In the genomic region with DNA sequence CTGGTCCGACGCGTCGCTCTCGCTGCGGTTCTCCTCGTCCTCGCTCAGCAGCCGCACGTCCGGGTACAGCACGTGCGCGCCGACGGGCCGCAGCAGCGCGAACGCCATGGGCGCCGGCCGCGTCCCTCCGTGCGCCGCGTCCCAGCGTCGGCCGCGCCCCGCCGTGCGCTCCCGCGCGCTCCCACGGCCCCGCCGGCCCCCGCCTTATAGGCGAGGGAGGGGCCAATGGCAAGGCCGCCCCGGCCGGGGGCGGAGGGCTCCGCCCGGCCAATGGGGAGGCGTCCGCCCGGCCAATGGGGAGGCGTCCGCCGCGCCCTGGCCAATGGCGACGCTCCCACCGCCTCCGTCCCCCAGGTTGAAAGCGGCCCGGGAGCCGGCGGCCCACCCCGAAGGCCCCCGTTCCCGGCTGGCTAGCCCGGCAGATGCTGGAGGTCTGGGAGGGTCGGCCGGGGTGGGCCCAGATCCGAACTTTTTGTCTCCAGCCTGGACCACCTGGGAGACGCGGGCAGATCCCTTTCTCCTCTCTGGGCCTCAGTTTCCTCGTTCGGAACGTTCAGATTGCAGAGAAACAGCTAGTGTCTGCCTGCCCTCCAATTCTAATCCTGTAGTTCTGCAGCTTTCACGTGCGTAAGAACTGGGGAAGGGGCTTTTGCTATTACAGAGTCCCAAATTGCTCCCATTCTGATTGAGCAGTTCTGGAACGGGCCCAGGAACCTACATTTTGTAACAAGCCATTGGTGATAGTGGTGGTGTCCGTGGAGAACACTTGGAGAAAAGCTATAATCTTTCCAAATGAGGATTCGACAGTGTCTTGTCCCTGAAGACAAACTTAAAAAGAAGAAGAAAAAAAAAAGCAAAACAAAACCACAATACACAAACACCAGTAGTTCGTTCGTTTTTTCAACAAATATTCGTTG, we compare ENCODE assay signal across 10 cellular contexts. TPM values are rescaled to one million over a fixed set of nuclear protein-coding genes. Genes with fewer than 3 reads are reported as not detected.
A peak's percentile ranks its signal among the peaks of the same experiment; 100 is the strongest.
DNase-seq lines count a peak whose midpoint lies in the region; ATAC-seq lines count a peak whose summit lies in the region.
"Had no signal": no experiment of that assay in that cellular context is flagged by ENCODE, and none has a peak within 500 bp of the region (broad histone marks: within the 10 kb centered on the region; RNA-seq: fewer than 3 reads in every experiment).

A gene with protein sequence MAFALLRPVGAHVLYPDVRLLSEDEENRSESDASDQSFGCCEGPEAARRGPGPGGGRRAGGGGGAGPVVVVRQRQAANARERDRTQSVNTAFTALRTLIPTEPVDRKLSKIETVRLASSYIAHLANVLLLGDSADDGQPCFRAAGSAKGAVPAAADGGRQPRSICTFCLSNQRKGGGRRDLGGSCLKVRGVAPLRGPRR (minus strand): TSS at position 180 of the 917 bp plus-strand sequence. CDS start 72 bp downstream, at position 108.

- no peak within 1 kb of the TSS for H2AFZ ChIP-seq in Karpas-422 (ENCODE audit: low read length)
- H2AFZ ChIP-seq: PC-9 had no signal

- H3K9ac ChIP-seq in iPS-20b (ENCODE audit: low read depth, low read length) = no peak within 1 kb of the TSS
- H3K9ac ChIP-seq in Karpas-422 (ENCODE audit: low read length) = no peak within 1 kb of the TSS

- no peaks in the 10 kb centered on the region for H3K9me2 ChIP-seq in Karpas-422 (replicated peaks; ENCODE audit: insufficient read depth, low read length)

- DNase-seq in Right ventricle myocardium inferior (ENCODE audit: missing footprints) (peak; percentile 76), cardiac septum (ENCODE audit: low spot score) (no peak), Karpas-422 (no peak), T-helper 1 cell (no peak)
- DNase-seq: DND-41 had no signal

- H3K27me3 ChIP-seq in iPS-20b (ENCODE audit: insufficient read depth, low read length) (peaks cover 57% of the 10 kb centered on the region), Karpas-422 (ENCODE audit: low read length) (no peaks in the 10 kb centered on the region)

- H4K20me1 ChIP-seq in Karpas-422 (ENCODE audit: insufficient read depth, low read depth, low read length) = no peaks in the 10 kb centered on the region

- peaks cover 14% of the 10 kb centered on the region; the same call in 1 of the 2 replicates for H3K4me1 ChIP-seq in iPS-20b (ENCODE audit: insufficient read depth, low read length)
- no peaks in the 10 kb centered on the region for H3K4me1 ChIP-seq in Karpas-422 (ENCODE audit: low read length)

- peaks cover 12% of the 10 kb centered on the region for H3K4me1 Mint-ChIP-seq in activated naive CD8-positive, alpha-beta T cell (ENCODE audit: low read depth)

- ATAC-seq in Right ventricle myocardium inferior (peak; percentile 87), HG03442 (IDR thresholded peaks at IDR 0.05; ENCODE audit: unreplicated experiment) (no peak), GM18520 (IDR thresholded peaks at IDR 0.05; ENCODE audit: unreplicated experiment) (no peak)

- H3K9me3 Mint-ChIP-seq in activated naive CD8-positive, alpha-beta T cell (ENCODE audit: low read depth) = no peaks in the 10 kb centered on the region

- H3K4me3 ChIP-seq in iPS-20b (ENCODE audit: low read length) (peak within 1 kb of the TSS; percentile 61), Karpas-422 (ENCODE audit: low read length) (no peak within 1 kb of the TSS)
- H3K4me3 ChIP-seq: PC-9 had no signal

- H3K36me3 ChIP-seq in iPS-20b (ENCODE audit: insufficient read depth, low read depth, low read length) (no peaks in the 10 kb centered on the region), Karpas-422 (ENCODE audit: insufficient read depth, low read length) (no peaks in the 10 kb centered on the region)

- intact Hi-C loops in Right ventricle myocardium inferior (cut with DNase I) = loop anchor here (1.0 to 2.0 kb wide), 2 partner anchors 9 to 34 kb away; no protein-coding TSS in a partner anchor
- intact Hi-C loops in cardiac septum (cut with DNase I) = no loop called here

- H3K36me3 Mint-ChIP-seq in activated naive CD8-positive, alpha-beta T cell = no peaks in the 10 kb centered on the region

- no peaks in the 10 kb centered on the region for H3K9me3 ChIP-seq in iPS-20b (ENCODE audit: insufficient read depth, low read depth, low read length)
- no peaks in the 10 kb centered on the region for H3K9me3 ChIP-seq in Karpas-422 (ENCODE audit: low read length)

- H3K4me3 Mint-ChIP-seq in activated naive CD8-positive, alpha-beta T cell = peak within 1 kb of the TSS; percentile 52

- H3K27ac ChIP-seq in iPS-20b (ENCODE audit: low read length) = no peak within 1 kb of the TSS
- no peak within 1 kb of the TSS for H3K27ac ChIP-seq in Karpas-422 (ENCODE audit: low read length)
- H3K27ac ChIP-seq: PC-9 had no signal

- no peak within 1 kb of the TSS for H3K27ac Mint-ChIP-seq in activated naive CD8-positive, alpha-beta T cell

- H3K4me2 ChIP-seq in Karpas-422 (ENCODE audit: low read depth, low read length, poor library complexity, severe bottlenecking) = no peak within 1 kb of the TSS
- H3K4me2 ChIP-seq: PC-9 had no signal

- no peaks in the 10 kb centered on the region for H3K79me2 ChIP-seq in Karpas-422 (ENCODE audit: low read length)

- H3K27me3 Mint-ChIP-seq in activated naive CD8-positive, alpha-beta T cell = peaks cover 31% of the 10 kb centered on the region

RNA-seq across cellular contexts. Expression of the gene that starts here (rescaled TPM):
- total RNA-seq in Right ventricle myocardium inferior (13.1 TPM), cardiac septum (4.8 TPM)
- total RNA-seq in Karpas-422 (2014; rRNA removed; shearing (Covaris generic); ENCODE audit: low replicate concordance) = not detected in 2 replicates
- total RNA-seq: PC-9 had no signal
